Comparison of ENCODE assay signal across 9 cellular contexts in the genomic region with DNA sequence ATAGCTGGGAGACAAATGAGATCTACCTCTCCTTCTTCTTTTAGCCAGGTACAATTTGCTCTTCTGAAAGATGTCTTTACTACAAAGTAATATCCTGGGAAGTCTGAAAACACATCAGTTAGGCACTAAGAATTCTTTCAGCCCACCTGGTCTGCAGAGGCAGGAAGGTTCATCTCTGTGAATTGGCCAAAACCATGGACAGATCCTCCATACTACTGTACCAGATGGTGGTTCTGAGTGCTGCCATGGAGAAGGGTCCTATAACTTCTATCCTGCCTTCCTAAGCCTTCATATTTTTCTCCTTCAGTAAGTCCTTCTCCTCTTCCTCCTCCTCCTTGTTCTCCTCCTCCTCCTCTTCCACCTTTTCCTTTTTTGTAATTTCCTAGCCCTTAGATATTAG. TPM values are rescaled to one million over a fixed set of nuclear protein-coding genes. Genes with fewer than 3 reads are reported as not detected.
"Had no signal": no experiment of that assay in that cellular context is flagged by ENCODE, and none has a peak within 500 bp of the region (broad histone marks: within the 10 kb centered on the region; RNA-seq: fewer than 3 reads in every experiment).

No MANE protein-coding gene starts in this region.

- H3K4me1 ChIP-seq: HAP-1 had no signal

- H3K27ac Mint-ChIP-seq: H9, HFFc6 had no signal

- DNase-seq: GM23248, GOT3, H7, H9, HCEC 1CT, HFFc6 had no signal

- H3K4me3 Mint-ChIP-seq: H9, HFFc6 had no signal

- H3K9ac ChIP-seq: GM23248 had no signal

- H3K4me1 Mint-ChIP-seq: H9 had no signal

- H3K27ac ChIP-seq: GM23248 had no signal

- FAIRE-seq: H1, H54 had no signal

- H2AFZ ChIP-seq: GM23248 had no signal

- H3K36me3 ChIP-seq: HAP-1 had no signal

- H3K9me3 ChIP-seq: HAP-1 had no signal

- H3K4me3 ChIP-seq: GM23248, HAP-1 had no signal

RNA-seq across cellular contexts. Expression of a gene that starts 11.7 kb away (rescaled TPM):
- total RNA-seq: GM23248, HFFc6 had no signal
- polyA plus RNA-seq: GM23248 had no signal
